ENCODE assay signal across 9 cellular contexts in genomic region chr1:85240174-85240601, GRCh38. TPM values are rescaled to one million over a fixed set of nuclear protein-coding genes. Genes with fewer than 3 reads are reported as not detected.
DNase-seq lines count a peak whose midpoint lies in the region; ATAC-seq and TF ChIP-seq lines count a peak whose summit lies in the region.
"Had no signal": no experiment of that assay in that cellular context is flagged by ENCODE, and none has a peak within 500 bp of the region (broad histone marks: within the 10 kb centered on the region; RNA-seq: fewer than 3 reads in every experiment).

No MANE protein-coding gene starts in this region.

- intact Hi-C loops in mucosa of descending colon (cut with DNase I, micrococcal nuclease) (no loop called here), dorsolateral prefrontal cortex (cut with DNase I) (no loop called here)

- DNase-seq in NCI-H510A treated with DMSO at 0.1 percent for 48 hours (lab: John Stamatoyannopoulos, UW) (peak; percentile 63), NCI-H510A (lab: John Stamatoyannopoulos, UW) (no peak), M059J (ENCODE audit: low read depth) (peak; percentile 26), astrocyte of the cerebellum (ENCODE audit: low read depth) (no peak), mucosa of descending colon (no peak), dorsolateral prefrontal cortex (no peak)

- H3K27ac ChIP-seq in dorsolateral prefrontal cortex: no peak overlapping the region
- H3K27ac ChIP-seq: neutrophil had no signal

- H3K36me3 ChIP-seq in mucosa of descending colon (ENCODE audit: low read depth): no peaks in the 10 kb centered on the region
- H3K36me3 ChIP-seq: neutrophil had no signal

- peak; percentile 38 for ATAC-seq in mucosa of descending colon
- no peak for ATAC-seq in GM18861 (IDR thresholded peaks at IDR 0.05; ENCODE audit: unreplicated experiment)
- no peak for ATAC-seq in GM21390 (IDR thresholded peaks at IDR 0.05; ENCODE audit: unreplicated experiment)

- H3K27me3 ChIP-seq in dorsolateral prefrontal cortex: peaks cover 0 to 7% (median 0%) of the 10 kb centered on the region in 45 donors
- H3K27me3 ChIP-seq: neutrophil had no signal

- in situ Hi-C loops in astrocyte of the cerebellum (cut with HindIII; ENCODE audit: low sequenced_read_pairs): no loop called here

- H3K4me3 ChIP-seq in astrocyte of the cerebellum (ENCODE audit: low read depth, low read length) (no peak overlapping the region), mucosa of descending colon (no peak overlapping the region), dorsolateral prefrontal cortex (no peak overlapping the region)

- TF ChIP-seq CTCF in astrocyte of the cerebellum (IDR thresholded peaks at IDR 0.05; ENCODE audit: low read depth, low read length, missing control alignments): peak; percentile 14
- TF ChIP-seq CTCF in mucosa of descending colon (IDR thresholded peaks at IDR 0.05): no peak
- TF ChIP-seq CTCF in dorsolateral prefrontal cortex (IDR thresholded peaks at IDR 0.05 in 54 of 56, conservative IDR thresholded peaks at IDR 0.05 in 2 of 56; ENCODE audit: low read depth in 1 of 56, partially characterized antibody in 56 of 56): peak in 9 of 56 donors; percentile 7 to 32 (median 13)

- H3K9me3 ChIP-seq in mucosa of descending colon: no peaks in the 10 kb centered on the region
- H3K9me3 ChIP-seq: neutrophil had no signal

- H3K4me1 ChIP-seq in mucosa of descending colon (ENCODE audit: low read depth): no peaks in the 10 kb centered on the region

RNA-seq across cellular contexts. Expression of gene C1orf52, which starts 19.3 kb away (rescaled TPM):
- total RNA-seq in M059J (2014; rRNA removed; shearing (Covaris generic)): 22.8 and 31.7 TPM in 2 replicates
- total RNA-seq in mucosa of descending colon: 10 to 100 TPM; 17.4 to 24.7 (median 19.2) TPM
- 10 to 100 TPM; 28.8 to 59.4 (median 45.6) TPM for total RNA-seq in dorsolateral prefrontal cortex

RNA-seq across cellular contexts. Expression of gene BCL10, which starts 36.2 kb away (rescaled TPM):
- 35.6 and 42.2 TPM in 2 replicates for total RNA-seq in M059J (2014; rRNA removed; shearing (Covaris generic))
- 100 to 1,000 TPM in 2 of 3 donors, 10 to 100 TPM in 1; 63.5 to 128 (median 121) TPM for total RNA-seq in mucosa of descending colon
- 10 to 100 TPM in 103 of 120 experiments, 1 to 10 TPM in 17; 7.7 to 24.2 (median 12.6) TPM for total RNA-seq in dorsolateral prefrontal cortex

RNA-seq across cellular contexts. Expression of gene SYDE2, which starts 39.4 kb away (rescaled TPM):
- total RNA-seq in M059J (2014; rRNA removed; shearing (Covaris generic)): 2.7 and 4.1 TPM in 2 replicates
- total RNA-seq in mucosa of descending colon (10 to 100 TPM in 1 of 3 donors, 1 to 10 TPM in 2; 9.0 to 42.1 (median 9.9) TPM), dorsolateral prefrontal cortex (1 to 10 TPM; 3.4 to 9.4 (median 6.4) TPM)

Comparison
In these comparisons a context has a peak if more than half of its experiments do, and no peak if none do; other contexts are left out.
1. DNase-seq: peak in NCI-H510A treated with DMSO at 0.1 percent for 48 hours (single experiment) and M059J (single experiment); none in NCI-H510A (single experiment), astrocyte of the cerebellum (single experiment), mucosa of descending colon (0 of 3) and dorsolateral prefrontal cortex (0 of 10).